1 cellular context compared by ENCODE assay signal in genomic region chr18:7417742-7418141, GRCh38.
TF ChIP-seq lines count a peak whose summit lies in the region.

No MANE protein-coding gene starts in this region.

TF ChIP-seq in SK-N-SH treated with all-trans-retinoic acid at 6 μM for 48 hours, 23 proteins besides CTCF, POLR2A, EP300 and RAD21 (continued from another document):
- no peak for TF ChIP-seq ISL1 (CRISPR knock-in tag; IDR thresholded peaks at IDR 0.05)
- TF ChIP-seq PATZ1 (CRISPR knock-in tag; IDR thresholded peaks at IDR 0.05; ENCODE audit: borderline replicate concordance), result no peak
- TF ChIP-seq ZFP3 (CRISPR knock-in tag; IDR thresholded peaks at IDR 0.05), result no peak
- TF ChIP-seq GLIS3 (CRISPR knock-in tag; IDR thresholded peaks at IDR 0.05), result no peak
- no peak for TF ChIP-seq OSR1 (CRISPR knock-in tag; IDR thresholded peaks at IDR 0.05)
